Comparison of ENCODE assay signal across 2 cellular contexts in the genomic region with DNA sequence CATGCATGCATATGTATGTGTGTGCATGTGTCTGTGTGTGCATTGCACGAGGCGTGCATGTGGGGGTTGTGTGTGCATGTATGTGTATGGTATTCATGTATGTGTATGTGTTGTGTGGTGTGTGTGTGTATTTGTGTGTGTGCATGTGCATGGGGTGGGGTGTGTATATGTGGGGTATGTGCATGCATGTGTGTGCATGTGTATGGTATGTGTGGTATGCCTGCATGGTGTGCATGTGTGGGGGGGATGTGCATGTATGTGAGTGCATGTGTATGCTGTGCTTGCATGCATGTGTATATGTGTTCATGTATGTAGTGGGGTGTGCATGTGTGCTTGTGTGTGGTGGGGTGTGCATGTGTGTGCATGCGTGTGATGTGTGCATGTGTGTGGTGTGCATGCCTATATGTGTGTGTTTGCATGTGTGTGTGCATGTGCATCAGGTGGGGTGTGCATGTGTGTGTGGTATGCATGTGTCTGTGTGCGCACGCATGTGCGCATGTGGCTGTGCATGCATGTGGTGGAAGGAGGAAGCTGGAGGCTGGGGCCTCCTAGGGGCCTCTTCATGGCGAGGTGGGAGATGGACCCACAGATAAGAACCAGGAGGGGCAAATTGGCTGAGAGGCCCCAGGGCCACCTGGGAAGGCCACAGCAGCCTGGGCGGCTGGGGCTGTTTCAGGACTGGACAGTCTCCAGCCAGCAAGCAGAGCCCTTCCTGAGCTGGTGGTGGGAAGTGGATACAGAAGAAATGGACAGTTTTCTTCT.
TF ChIP-seq lines count a peak whose summit lies in the region.

No MANE protein-coding gene starts in this region.

TF ChIP-seq in HepG2, 621 proteins besides CTCF, POLR2A, EP300 and RAD21:
- no peak for TF ChIP-seq RARG (CRISPR knock-in tag; IDR thresholded peaks at IDR 0.05; ENCODE audit: low read depth)
- 0 out of 2 replicates have a peak, but pooled peaks have one; percentile 3 for TF ChIP-seq FOXP1 (IDR thresholded peaks at IDR 0.05)
- no peak for TF ChIP-seq FOXP1 (CRISPR knock-in tag; IDR thresholded peaks at IDR 0.05)
- peak; percentile 89 for TF ChIP-seq MNT (IDR thresholded peaks at IDR 0.05)
- 0 out of 2 replicates have a peak, but pooled peaks have one; percentile 31 for TF ChIP-seq NBN (conservative IDR thresholded peaks at IDR 0.05)
TF ChIP-seq in HepG2: peak in this region for 3.

TF ChIP-seq in K562, 482 proteins besides CTCF, POLR2A, EP300 and RAD21:
- TF ChIP-seq ZBED1 (IDR thresholded peaks at IDR 0.05), result no peak
- peak in 1 of 2 experiments; percentile 39; a peak in 1 of 4 replicates for TF ChIP-seq KDM1A (IDR thresholded peaks at IDR 0.05)
- TF ChIP-seq, protein P1, sequence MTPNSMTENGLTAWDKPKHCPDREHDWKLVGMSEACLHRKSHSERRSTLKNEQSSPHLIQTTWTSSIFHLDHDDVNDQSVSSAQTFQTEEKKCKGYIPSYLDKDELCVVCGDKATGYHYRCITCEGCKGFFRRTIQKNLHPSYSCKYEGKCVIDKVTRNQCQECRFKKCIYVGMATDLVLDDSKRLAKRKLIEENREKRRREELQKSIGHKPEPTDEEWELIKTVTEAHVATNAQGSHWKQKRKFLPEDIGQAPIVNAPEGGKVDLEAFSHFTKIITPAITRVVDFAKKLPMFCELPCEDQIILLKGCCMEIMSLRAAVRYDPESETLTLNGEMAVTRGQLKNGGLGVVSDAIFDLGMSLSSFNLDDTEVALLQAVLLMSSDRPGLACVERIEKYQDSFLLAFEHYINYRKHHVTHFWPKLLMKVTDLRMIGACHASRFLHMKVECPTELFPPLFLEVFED (CRISPR knock-in tag; conservative IDR thresholded peaks at IDR 0.05), result 0 out of 2 replicates have a peak, but pooled peaks have one; percentile 32
- no peak for TF ChIP-seq EWSR1 (IDR thresholded peaks at IDR 0.05; ENCODE audit: borderline replicate concordance, low read depth, partially characterized antibody)
- no peak for TF ChIP-seq TCF7 (IDR thresholded peaks at IDR 0.05; ENCODE audit: borderline replicate concordance)
- TF ChIP-seq TARDBP (IDR thresholded peaks at IDR 0.05), result no peak
- TF ChIP-seq ZNF408 (CRISPR knock-in tag; IDR thresholded peaks at IDR 0.05; ENCODE audit: low read depth), result no peak
- TF ChIP-seq NBN (IDR thresholded peaks at IDR 0.05; ENCODE audit: low read depth), result no peak
- no peak for TF ChIP-seq ELK3 (CRISPR knock-in tag; IDR thresholded peaks at IDR 0.05)
- TF ChIP-seq USF1 (CRISPR knock-in tag; IDR thresholded peaks at IDR 0.05), result peak; percentile 26; the same call in 1 of the 2 replicates
TF ChIP-seq in K562: peak in this region for 3.
